Comparison of ENCODE assay signal across 8 cellular contexts in genomic region chr15:75451202-75451673, GRCh38. TPM values are rescaled to one million over a fixed set of nuclear protein-coding genes. Genes with fewer than 3 reads are reported as not detected.
DNase-seq lines count a peak whose midpoint lies in the region; ATAC-seq and TF ChIP-seq lines count a peak whose summit lies in the region.

No MANE protein-coding gene starts in this region.

- no peak for TF ChIP-seq POLR2A in breast epithelium (IDR thresholded peaks at IDR 0.05)
- TF ChIP-seq POLR2A in uterus (IDR thresholded peaks at IDR 0.05) = no peak

- H3K9me3 ChIP-seq in cardiac muscle cell (ENCODE audit: low read depth) = no peaks in the 10 kb centered on the region
- H3K9me3 ChIP-seq in breast epithelium = no peaks in the 10 kb centered on the region
- H3K9me3 ChIP-seq in mesodermal cell (ENCODE audit: control insufficient read depth, low read length) = no peaks in the 10 kb centered on the region
- H3K9me3 ChIP-seq in uterus = no peaks in the 10 kb centered on the region

- no peaks in the 10 kb centered on the region for H3K27me3 ChIP-seq in cardiac muscle cell
- H3K27me3 ChIP-seq in breast epithelium = no peaks in the 10 kb centered on the region
- H3K27me3 ChIP-seq in uterus = no peaks in the 10 kb centered on the region

- intact Hi-C loops in left cardiac atrium (cut with DNase I) = loop anchor here in 1 of 2 donors (10.0 kb wide), 1 partner anchor 124 kb away; the partner anchor contains the start of gene PTPN9
- intact Hi-C loops in breast epithelium (cut with DNase I; ENCODE audit: low total_unique reads) = no loop called here
- intact Hi-C loops in uterus (cut with DNase I; ENCODE audit: low total_unique reads) = no loop called here

- peak overlapping the region; percentile 75 for H3K4me3 ChIP-seq in cardiac muscle cell
- H3K4me3 ChIP-seq in breast epithelium = peak overlapping the region; percentile 78 to 94 (median 89)
- H3K4me3 ChIP-seq in mesodermal cell (ENCODE audit: extremely low read depth, insufficient read depth, low read length, poor library complexity, severe bottlenecking) = peak overlapping the region; percentile 83
- H3K4me3 ChIP-seq in uterus = peak overlapping the region; percentile 83 to 97

- no peak for ATAC-seq in left cardiac atrium

- DNase-seq in cardiac muscle cell (ENCODE audit: low read depth in 1 of 2, low spot score in 1 of 2) (no peak), left cardiac atrium (no peak), breast epithelium (ENCODE audit: low spot score in 2 of 2) (no peak), uterus (no peak), SHP77 (lab: John Stamatoyannopoulos, UW) (no peak), GM13977 (ENCODE audit: low spot score) (no peak), iPS-NIHi7 (ENCODE audit: extremely low spot score) (no peak)

- H3K36me3 ChIP-seq in cardiac muscle cell (no peaks in the 10 kb centered on the region), breast epithelium (no peaks in the 10 kb centered on the region), mesodermal cell (ENCODE audit: control insufficient read depth, insufficient read depth, low read length) (peaks cover 18% of the 10 kb centered on the region), uterus (no peaks in the 10 kb centered on the region)

- H3K4me1 ChIP-seq in cardiac muscle cell (ENCODE audit: low read depth) (no peaks in the 10 kb centered on the region), breast epithelium (no peaks in the 10 kb centered on the region), mesodermal cell (ENCODE audit: control insufficient read depth, insufficient read depth, low read length, poor library complexity, severe bottlenecking) (no peaks in the 10 kb centered on the region), uterus (peaks cover 6 to 7% of the 10 kb centered on the region in 2 donors)

- peak overlapping the region; percentile 96 for H3K27ac ChIP-seq in cardiac muscle cell
- peak overlapping the region; percentile 98 to 99 for H3K27ac ChIP-seq in breast epithelium
- H3K27ac ChIP-seq in mesodermal cell (ENCODE audit: low read depth, low read length, severe bottlenecking) = peak overlapping the region; percentile 95
- peak overlapping the region; percentile 99 to 100 for H3K27ac ChIP-seq in uterus

- in situ Hi-C loops in GM13977 (cut with MboI; ENCODE audit: low pct_unique_long_range_greater_than_20kb, low sequenced_read_pairs, unreplicated experiment) = no loop called here

- TF ChIP-seq CTCF in cardiac muscle cell (IDR thresholded peaks at IDR 0.05; ENCODE audit: low read depth, low read length) (no peak), breast epithelium (IDR thresholded peaks at IDR 0.05) (no peak), uterus (IDR thresholded peaks at IDR 0.05) (no peak), GM13977 (IDR thresholded peaks at IDR 0.05; ENCODE audit: extremely low read depth, insufficient read depth, missing control alignments) (no peak)

- WGBS in mesodermal cell (ENCODE audit: insufficient coverage in 2 of 2), 2 experiments = 0% methylated on average over 2 to 12 of the region's 45 CpGs

RNA-seq across cellular contexts. Expression of gene SIN3A, which starts 0.3 kb away (rescaled TPM):
- total RNA-seq in cardiac muscle cell (32.8 and 41.1 TPM in 2 replicates), left cardiac atrium (10 to 100 TPM; 32.3 to 37.2 TPM), breast epithelium (10 to 100 TPM; 40.2 to 66.9 (median 49.5) TPM), uterus (100 to 1,000 TPM in 1 of 4 donors, 10 to 100 TPM in 3; 20.3 to 116 (median 55.2) TPM)
- 19.2 and 28.4 TPM in 2 replicates for polyA plus RNA-seq in cardiac muscle cell
- 56.6 TPM for polyA plus RNA-seq in mesodermal cell (2013, experiment 1 of 2)
- polyA plus RNA-seq in mesodermal cell (2013, experiment 2 of 2) = 45.0 TPM
